ENCODE assay signal across 17 cellular contexts in the genomic region with DNA sequence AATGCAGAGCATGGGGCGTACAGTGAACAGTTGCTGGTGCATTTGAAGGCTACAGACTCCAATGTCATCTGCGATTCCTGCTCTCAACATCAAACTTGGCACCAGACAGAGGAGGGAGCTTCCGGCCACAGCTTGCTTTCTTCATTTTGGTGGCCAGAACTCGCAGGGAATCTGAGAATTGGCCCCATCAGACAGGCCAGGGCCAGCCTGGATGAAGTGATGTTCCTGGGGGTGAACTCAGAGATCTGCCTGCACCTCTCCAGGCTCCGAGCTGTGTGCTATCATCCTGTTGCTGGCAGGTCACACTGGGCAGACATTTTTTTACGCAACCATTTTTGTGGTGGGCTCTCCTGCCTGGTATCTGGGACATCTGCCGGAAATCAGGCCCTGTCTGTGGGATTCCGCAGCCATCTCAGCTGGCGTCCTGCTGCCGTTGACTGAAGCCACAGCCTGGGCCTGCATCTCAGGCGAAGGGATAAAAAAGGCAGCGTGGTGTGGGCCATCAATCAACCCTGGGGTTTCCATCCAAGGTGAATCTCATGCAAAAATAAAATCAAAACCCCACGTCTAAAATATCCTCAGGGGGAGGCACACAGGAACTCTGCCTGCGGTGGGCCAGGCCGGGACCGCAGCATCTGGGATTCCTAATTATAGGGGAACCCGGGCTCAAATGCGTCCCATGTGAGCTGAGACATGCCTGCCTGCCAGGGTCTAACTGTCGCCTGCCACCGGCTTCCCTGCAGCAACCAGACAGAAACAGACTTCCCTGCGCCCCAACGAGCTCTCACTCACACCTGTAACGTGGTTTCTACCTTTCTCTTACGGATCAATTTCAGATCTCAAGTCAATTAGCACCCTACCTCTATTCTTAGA.
"Had no signal": no experiment of that assay in that cellular context is flagged by ENCODE, and none has a peak within 500 bp of the region (broad histone marks: within the 10 kb centered on the region; RNA-seq: fewer than 3 reads in every experiment).

No MANE protein-coding gene starts in this region.

- H3K4me3 ChIP-seq: colonic mucosa, gastrocnemius medialis, hepatocyte, psoas muscle, right lobe of liver, spleen, upper lobe of left lung had no signal

- H2AFZ ChIP-seq: hepatocyte had no signal

- H3K4me1 ChIP-seq: colonic mucosa, gastrocnemius medialis, psoas muscle, right lobe of liver, spleen, upper lobe of left lung had no signal

- H3K4me2 ChIP-seq: hepatocyte had no signal

- ATAC-seq: gastrocnemius medialis, left ventricle myocardium superior, psoas muscle, right lobe of liver had no signal

- H3K9me3 ChIP-seq: colonic mucosa, gastrocnemius medialis, psoas muscle, right lobe of liver, spleen, upper lobe of left lung had no signal

- DNase-seq: activated CD4-positive, alpha-beta memory T cell treated with anti-CD3 and anti-CD28 coated beads for 36 hours; activated T-cell treated with anti-CD3 and anti-CD28 coated beads, Interleukin-2, amount 50 U/mL, for 48 hours; colonic mucosa; gastrocnemius medialis; kidney; left ventricle myocardium superior; mesenchymal stem cell; occipital lobe; psoas muscle; right lobe of liver; spleen; stimulated activated CD4-positive, alpha-beta T cell treated with anti-CD3 and anti-CD28 coated beads, Interleukin-2, amount 100 ng/mL, for 24 hours; stimulated activated naive CD4-positive, alpha-beta T cell treated with Interleukin-2 at 50 U/mL for 16 hours; T-helper 9 cell had no signal

- H3K27me3 ChIP-seq: colonic mucosa, gastrocnemius medialis, hepatocyte, right lobe of liver, upper lobe of left lung had no signal

- H3K79me2 ChIP-seq: hepatocyte had no signal

- H3K27ac ChIP-seq: colonic mucosa, gastrocnemius medialis, hepatocyte, psoas muscle, right lobe of liver, spleen, upper lobe of left lung, VCaP had no signal

- H3K36me3 ChIP-seq: colonic mucosa, gastrocnemius medialis, right lobe of liver, spleen, upper lobe of left lung had no signal
